ENCODE assay signal across 8 cellular contexts in the genomic region with DNA sequence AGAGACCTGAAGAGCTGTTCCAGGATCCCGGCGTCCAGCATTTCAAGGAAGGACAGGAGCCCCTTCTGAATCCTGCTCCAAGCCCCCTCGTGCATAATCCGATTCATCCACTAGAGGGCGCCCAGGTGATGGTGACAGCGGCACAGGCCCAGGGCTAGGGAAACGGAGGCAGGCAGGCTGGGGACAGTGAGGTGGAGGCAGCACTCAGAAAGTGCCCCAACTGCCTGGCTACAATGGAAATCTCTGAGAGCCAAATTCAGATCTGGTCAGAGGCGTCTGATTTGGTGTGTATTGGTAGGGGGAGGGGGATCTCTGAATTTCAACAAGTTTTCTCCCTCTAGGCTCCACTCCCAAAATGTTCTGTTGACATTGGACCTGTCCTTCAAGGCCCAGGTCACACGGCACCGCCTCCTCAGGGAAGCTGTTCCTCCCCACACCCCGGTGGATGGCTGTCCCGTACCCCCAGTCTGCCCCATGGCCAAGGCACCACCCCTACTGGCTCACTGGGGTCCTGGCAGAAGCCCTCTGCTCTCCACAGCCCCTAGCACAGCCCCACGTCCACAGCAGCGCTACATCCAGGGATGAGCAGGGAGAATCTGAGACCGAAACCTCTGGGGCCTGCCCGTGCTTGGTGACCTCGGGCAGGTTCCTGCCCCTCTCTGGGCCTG.
DNase-seq lines count a peak whose midpoint lies in the region; ATAC-seq lines count a peak whose summit lies in the region.

No MANE protein-coding gene starts in this region.

- peaks cover 0 to 8% (median 4%) of the 10 kb centered on the region in 4 donors for H3K4me1 Mint-ChIP-seq in naive thymus-derived CD8-positive, alpha-beta T cell

- H3K9me3 Mint-ChIP-seq in naive thymus-derived CD8-positive, alpha-beta T cell = no peaks in the 10 kb centered on the region

- H3K27me3 Mint-ChIP-seq in naive thymus-derived CD8-positive, alpha-beta T cell = no peaks in the 10 kb centered on the region

- POLR2A ChIA-PET in naive thymus-derived CD8-positive, alpha-beta T cell (lab: Charles Lee) = no interaction called here

- DNase-seq in SIG-M5 treated with dmso at 0.1 percent for 504 hours (lab: John Stamatoyannopoulos, UW; ENCODE audit: unreplicated experiment) (peak; percentile 11), SIG-M5 (lab: John Stamatoyannopoulos, UW) (no peak), NCI-H748 treated with DMSO at 0.1 percent for 48 hours (lab: John Stamatoyannopoulos, UW) (peak; percentile 3), epidermal melanocyte (ENCODE audit: insufficient read length, low spot score) (peak; percentile 85)
- DNase-seq in activated CD8-positive, alpha-beta memory T cell treated with anti-CD3 and anti-CD28 coated beads, Interleukin-2, amount 50 U/mL, for 1 hour (ENCODE audit: extremely low read depth) = peak; percentile 7
- peak; percentile 33 to 81 (median 55) for DNase-seq in naive thymus-derived CD8-positive, alpha-beta T cell
- DNase-seq in stimulated activated CD8-positive, alpha-beta memory T cell treated with anti-CD3 and anti-CD28 coated beads, Interleukin-7, amount 100 ng/mL, for 48 hours (ENCODE audit: extremely low read depth in 1 of 2, low read depth in 1 of 2) = peak; percentile 30 to 57

- peaks cover 0 to 9% (median 3%) of the 10 kb centered on the region in 3 donors for H3K36me3 Mint-ChIP-seq in naive thymus-derived CD8-positive, alpha-beta T cell

- peak; percentile 57 to 71 for ATAC-seq in naive thymus-derived CD8-positive, alpha-beta T cell
- no peak for ATAC-seq in HG03457 (IDR thresholded peaks at IDR 0.05; ENCODE audit: unreplicated experiment)

- H3K27ac Mint-ChIP-seq in naive thymus-derived CD8-positive, alpha-beta T cell = peak overlapping the region in 1 of 10 donors; percentile 33

- H3K4me3 Mint-ChIP-seq in naive thymus-derived CD8-positive, alpha-beta T cell = no peak overlapping the region
